Comparison of ENCODE assay signal across 15 cellular contexts in the genomic region with DNA sequence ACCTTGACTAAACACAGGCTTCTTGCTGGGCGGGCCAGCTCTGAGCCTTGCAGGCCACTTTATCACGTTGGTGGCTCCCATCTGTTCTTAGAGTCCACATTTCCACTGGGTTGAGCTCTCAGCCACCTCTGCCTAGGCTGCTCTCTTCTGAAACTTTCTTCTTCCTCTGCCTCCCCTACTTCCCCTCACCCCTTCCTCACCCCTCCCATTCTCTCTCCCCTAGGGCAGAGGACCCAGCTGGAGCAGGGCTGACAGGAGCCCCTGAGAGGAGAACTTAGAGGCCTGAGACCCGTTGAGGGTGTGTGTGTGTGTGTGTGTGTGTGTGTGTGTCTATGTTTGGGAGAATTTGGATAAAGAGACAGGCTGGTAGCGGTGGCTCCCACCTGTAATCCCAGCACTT. TPM values are rescaled to one million over a fixed set of nuclear protein-coding genes. Genes with fewer than 3 reads are reported as not detected.
DNase-seq lines count a peak whose midpoint lies in the region; ATAC-seq and TF ChIP-seq lines count a peak whose summit lies in the region.
"Had no signal": no experiment of that assay in that cellular context is flagged by ENCODE, and none has a peak within 500 bp of the region (broad histone marks: within the 10 kb centered on the region; RNA-seq: fewer than 3 reads in every experiment).

No MANE protein-coding gene starts in this region.

- H3K9me3 ChIP-seq in Loucy (ENCODE audit: insufficient read depth, low read depth, low read length) = no peaks in the 10 kb centered on the region
- H3K9me3 ChIP-seq: thoracic aorta had no signal

- peaks cover 50% of the 10 kb centered on the region for H3K79me2 ChIP-seq in Loucy (ENCODE audit: insufficient read depth, low read length)

- no peak for ATAC-seq in activated T-helper 17 cell treated with anti-CD3 and anti-CD28 coated beads, Interleukin-2, amount 50 U/mL, for 72 hours (replicated peaks)
- ATAC-seq in natural killer cell treated with Interleukin-12 subunit alpha and Interleukin-12 subunit beta and Interleukin-15 and Interleukin-18, amount 100 ng/mL, for 72 hours = no peak
- no peak for ATAC-seq in HG03457 (IDR thresholded peaks at IDR 0.05; ENCODE audit: unreplicated experiment)
- ATAC-seq in GM19395 (IDR thresholded peaks at IDR 0.05; ENCODE audit: unreplicated experiment) = no peak

- no peak for TF ChIP-seq CTCF in Loucy (conservative IDR thresholded peaks at IDR 0.05; ENCODE audit: low read length)

- DNase-seq in NK-92 treated with Interleukin-12 subunit alpha and Interleukin-12 subunit beta, amount 100 ng/mL, for 24 hours (lab: John Stamatoyannopoulos, UW) = peak; percentile 10
- DNase-seq in NK-92 (lab: John Stamatoyannopoulos, UW; ENCODE audit: unreplicated experiment) (no peak), NCI-H526 (lab: John Stamatoyannopoulos, UW) (no peak)
- DNase-seq in natural killer cell treated with Interleukin-12 subunit alpha and Interleukin-12 subunit beta and Interleukin-15 and Interleukin-18, amount 100 ng/mL, for 72 hours (ENCODE audit: low spot score) = no peak
- DNase-seq: activated effector memory CD4-positive, alpha-beta T cell treated with Interleukin-2 at 50 U/mL for 16 hours; effector CD4-positive, alpha-beta T cell; NCI-H345; stimulated activated CD4-positive, alpha-beta T cell treated with anti-CD3 and anti-CD28 coated beads, Interleukin-1b, Interleukin-23, amount 100 ng/mL, for 48 hours had no signal

- H3K9me2 ChIP-seq in Loucy (replicated peaks; ENCODE audit: low read depth, low read length) = no peaks in the 10 kb centered on the region

- H3K36me3 ChIP-seq in Loucy (ENCODE audit: insufficient read depth, low read length) = no peaks in the 10 kb centered on the region
- H3K36me3 ChIP-seq: thoracic aorta had no signal

- H3K27ac Mint-ChIP-seq in activated T-helper 17 cell treated with anti-CD3 and anti-CD28 coated beads, Interleukin-2, amount 50 U/mL, for 72 hours = peak overlapping the region; percentile 97
- H3K27ac Mint-ChIP-seq in natural killer cell treated with Interleukin-12 subunit alpha and Interleukin-12 subunit beta and Interleukin-15 and Interleukin-18, amount 100 ng/mL, for 72 hours = peak overlapping the region; percentile 93 to 95

- no peaks in the 10 kb centered on the region for H3K27me3 Mint-ChIP-seq in activated T-helper 17 cell treated with anti-CD3 and anti-CD28 coated beads, Interleukin-2, amount 50 U/mL, for 72 hours
- H3K27me3 Mint-ChIP-seq in natural killer cell treated with Interleukin-12 subunit alpha and Interleukin-12 subunit beta and Interleukin-15 and Interleukin-18, amount 100 ng/mL, for 72 hours = no peaks in the 10 kb centered on the region

- peak overlapping the region; percentile 70 for H3K4me3 ChIP-seq in Loucy (ENCODE audit: low read length, poor library complexity, severe bottlenecking)
- H3K4me3 ChIP-seq: thoracic aorta had no signal

- peak overlapping the region; percentile 97 for H3K4me3 Mint-ChIP-seq in activated T-helper 17 cell treated with anti-CD3 and anti-CD28 coated beads, Interleukin-2, amount 50 U/mL, for 72 hours
- H3K4me3 Mint-ChIP-seq in natural killer cell treated with Interleukin-12 subunit alpha and Interleukin-12 subunit beta and Interleukin-15 and Interleukin-18, amount 100 ng/mL, for 72 hours = peak overlapping the region; percentile 68
- H3K4me3 Mint-ChIP-seq: neural crest cell had no signal

- H3F3A ChIP-seq in Loucy (ENCODE audit: low read depth) = peaks cover 16% of the 10 kb centered on the region

- H3K9ac ChIP-seq in Loucy (ENCODE audit: low read depth, low read length, poor library complexity, severe bottlenecking) = peak overlapping the region; percentile 99

- no peaks in the 10 kb centered on the region for H3K27me3 ChIP-seq in Loucy (ENCODE audit: insufficient read depth, low read length, poor library complexity, severe bottlenecking)

- H3K4me1 Mint-ChIP-seq in activated T-helper 17 cell treated with anti-CD3 and anti-CD28 coated beads, Interleukin-2, amount 50 U/mL, for 72 hours = peaks cover 19% of the 10 kb centered on the region
- peaks cover 46 to 63% of the 10 kb centered on the region in 2 donors for H3K4me1 Mint-ChIP-seq in natural killer cell treated with Interleukin-12 subunit alpha and Interleukin-12 subunit beta and Interleukin-15 and Interleukin-18, amount 100 ng/mL, for 72 hours (ENCODE audit: low read depth in 2 of 2)

- H3K4me1 ChIP-seq in Loucy (ENCODE audit: insufficient read depth, low read length, poor library complexity, severe bottlenecking) = peaks cover 55% of the 10 kb centered on the region

- peak overlapping the region; percentile 100 for H3K4me2 ChIP-seq in Loucy (ENCODE audit: low read depth, low read length, poor library complexity, severe bottlenecking)

- H2AFZ ChIP-seq in Loucy (ENCODE audit: low read length) = no peak overlapping the region

- peaks cover 31% of the 10 kb centered on the region for H3K36me3 Mint-ChIP-seq in activated T-helper 17 cell treated with anti-CD3 and anti-CD28 coated beads, Interleukin-2, amount 50 U/mL, for 72 hours (ENCODE audit: low read depth)
- H3K36me3 Mint-ChIP-seq in natural killer cell treated with Interleukin-12 subunit alpha and Interleukin-12 subunit beta and Interleukin-15 and Interleukin-18, amount 100 ng/mL, for 72 hours = no peaks in the 10 kb centered on the region

- no peaks in the 10 kb centered on the region for H3K9me3 Mint-ChIP-seq in activated T-helper 17 cell treated with anti-CD3 and anti-CD28 coated beads, Interleukin-2, amount 50 U/mL, for 72 hours
- H3K9me3 Mint-ChIP-seq in natural killer cell treated with Interleukin-12 subunit alpha and Interleukin-12 subunit beta and Interleukin-15 and Interleukin-18, amount 100 ng/mL, for 72 hours = no peaks in the 10 kb centered on the region
- H3K9me3 Mint-ChIP-seq: neural crest cell had no signal

- no peaks in the 10 kb centered on the region for H4K20me1 ChIP-seq in Loucy (ENCODE audit: insufficient read depth, low read length, poor library complexity, severe bottlenecking)

RNA-seq across cellular contexts. Expression of gene TMSB4X, which starts 19.9 kb away (rescaled TPM):
- 1,000 to 10,000 TPM; 6,631 to 7,873 TPM for total RNA-seq in activated T-helper 17 cell treated with anti-CD3 and anti-CD28 coated beads, Interleukin-2, amount 50 U/mL, for 72 hours
- 1,000 to 10,000 TPM; 2,674 to 5,601 TPM for total RNA-seq in natural killer cell treated with Interleukin-12 subunit alpha and Interleukin-12 subunit beta and Interleukin-15 and Interleukin-18, amount 100 ng/mL, for 72 hours

RNA-seq across cellular contexts. Expression of gene TLR8, which starts 48.6 kb away (rescaled TPM):
- not detected for total RNA-seq in activated T-helper 17 cell treated with anti-CD3 and anti-CD28 coated beads, Interleukin-2, amount 50 U/mL, for 72 hours
- not detected for total RNA-seq in natural killer cell treated with Interleukin-12 subunit alpha and Interleukin-12 subunit beta and Interleukin-15 and Interleukin-18, amount 100 ng/mL, for 72 hours
- total RNA-seq: neural crest cell; T-helper 2 cell treated with Interferon-gamma antibody and Interleukin-4, amounts not matched to agents 100 ng/mL and 5 ng/mL, for 36 hours had no signal
